20 cellular contexts compared by ENCODE assay signal in genomic region chr9:21653589-21653988, GRCh38.
DNase-seq lines count a peak whose midpoint lies in the region; ATAC-seq, FAIRE-seq and TF ChIP-seq lines count a peak whose summit lies in the region.
"Had no signal": no experiment of that assay in that cellular context is flagged by ENCODE, and none has a peak within 500 bp of the region (broad histone marks: within the 10 kb centered on the region; RNA-seq: fewer than 3 reads in every experiment).

No MANE protein-coding gene starts in this region.

- in situ Hi-C loops in HepG2 (cut with HindIII; ENCODE audit: extremely low pct_ligation_motif_present, low pct_unique_long_range_greater_than_20kb) (no loop called here), IMR-90 (cut with MboI; ENCODE audit: low sequenced_read_pairs) (loop anchor here (10.0 to 25.0 kb wide), 3 partner anchors 59 to 316 kb away; partner anchors contain the start of gene KLHL9)

- no peaks in the 10 kb centered on the region for H3K36me3 ChIP-seq in HepG2 (replicated peaks in 1 of 2; ENCODE audit: control insufficient read depth in 1 of 2, insufficient read depth in 2 of 2, low read length in 2 of 2)
- no peaks in the 10 kb centered on the region for H3K36me3 ChIP-seq in right lobe of liver
- no peaks in the 10 kb centered on the region for H3K36me3 ChIP-seq in IMR-90 (ENCODE audit: control insufficient read depth, insufficient read depth, low read length)
- H3K36me3 ChIP-seq: BE2C, BLaER1 had no signal

- H3K9ac ChIP-seq in HepG2 (ENCODE audit: insufficient read depth, low read depth, low read length) (no peak overlapping the region), IMR-90 (ENCODE audit: low read depth, low read length) (no peak overlapping the region)
- H3K9ac ChIP-seq: BLaER1 had no signal

- H3K4me3 ChIP-seq in HepG2 (replicated peaks in 1 of 3; ENCODE audit: insufficient read depth in 1 of 3, low read depth in 2 of 3, low read length in 3 of 3) (no peak overlapping the region), right lobe of liver (no peak overlapping the region), IMR-90 (ENCODE audit: insufficient read depth, low read depth, low read length) (no peak overlapping the region)
- H3K4me3 ChIP-seq: BLaER1 had no signal

- dilution Hi-C loops in IMR-90 (cut with HindIII; ENCODE audit: low sequenced_read_pairs, unreplicated experiment) = no loop called here

- H3K4me2 ChIP-seq in HepG2 (ENCODE audit: low read depth, low read length) (no peak overlapping the region), IMR-90 (ENCODE audit: low read depth, low read length) (no peak overlapping the region)
- H3K4me2 ChIP-seq: BLaER1 had no signal

- H2AFZ ChIP-seq in HepG2 (ENCODE audit: low read length) (no peak overlapping the region), IMR-90 (replicated peaks; ENCODE audit: low read length, poor library complexity) (no peak overlapping the region)

- TF ChIP-seq CTCF in HepG2 (CRISPR knock-in tag; IDR thresholded peaks at IDR 0.05) (no peak), right lobe of liver (IDR thresholded peaks at IDR 0.05) (no peak), IMR-90 (conservative IDR thresholded peaks at IDR 0.05; ENCODE audit: low read depth, low read length) (no peak)

- DNase-seq in HepG2 (ENCODE audit: low spot score) = no peak
- no peak for DNase-seq in right lobe of liver
- no peak for DNase-seq in IMR-90
- no peak for DNase-seq in C1 segment of cervical spinal cord (lab: John Stamatoyannopoulos, UW)
- no peak for DNase-seq in left colon
- DNase-seq: ACHN; BE2C; Caco-2; Calu3; CD4-positive, alpha-beta T cell; CD8-positive, alpha-beta T cell; DMS79 treated with DMSO at 0.1 percent for 48 hours; GF-D8 had no signal

- no peak overlapping the region for H3K18ac ChIP-seq in IMR-90 (ENCODE audit: low read depth, low read length)

- H3K56ac ChIP-seq in IMR-90 (ENCODE audit: extremely low read depth, insufficient read depth, low read length) = no peak overlapping the region

- no peaks in the 10 kb centered on the region for H3K79me1 ChIP-seq in IMR-90 (ENCODE audit: low read depth in 1 of 2, low read length in 2 of 2)

- H3K14ac ChIP-seq in IMR-90 (replicated peaks; ENCODE audit: low read depth, low read length) = no peak overlapping the region

- peaks cover 5% of the 10 kb centered on the region for H3K9me1 ChIP-seq in IMR-90 (ENCODE audit: insufficient read depth, low read length)

- TF ChIP-seq POLR2A in HepG2 (IDR thresholded peaks at IDR 0.05; ENCODE audit: insufficient read depth in 1 of 2, low read depth in 2 of 2, low read length in 2 of 2) (no peak), right lobe of liver (IDR thresholded peaks at IDR 0.05) (no peak), IMR-90 (IDR thresholded peaks at IDR 0.05; ENCODE audit: low read depth, low read length) (no peak)

- no peak overlapping the region for H2BK15ac ChIP-seq in IMR-90 (ENCODE audit: low read depth, low read length)

- H3K23ac ChIP-seq in IMR-90 (ENCODE audit: low read depth, low read length) = no peak overlapping the region

- no peak overlapping the region for H3K4ac ChIP-seq in IMR-90 (ENCODE audit: low read depth, low read length)

- H2BK20ac ChIP-seq in IMR-90 (ENCODE audit: low read depth, low read length) = no peak overlapping the region

- no peak for TF ChIP-seq EP300 in HepG2 (IDR thresholded peaks at IDR 0.05; ENCODE audit: low read depth in 2 of 2, low read length in 2 of 2)
- TF ChIP-seq EP300 in HepG2 (CRISPR knock-in tag; IDR thresholded peaks at IDR 0.05; ENCODE audit: borderline replicate concordance) = no peak

- no peak overlapping the region for H2BK120ac ChIP-seq in IMR-90 (ENCODE audit: low read depth, low read length)

- H3K9me3 ChIP-seq in HepG2 (ENCODE audit: low read length) (no peaks in the 10 kb centered on the region), right lobe of liver (no peaks in the 10 kb centered on the region), IMR-90 (ENCODE audit: control insufficient read depth, insufficient read depth, low read length) (no peaks in the 10 kb centered on the region)
- H3K9me3 ChIP-seq: BE2C, BLaER1, Caco-2 had no signal

- BruUV-seq in HepG2 (replicated peaks; lab: Mats Ljungman, UMichigan) (no TSS peak), IMR-90 (replicated peaks; lab: Mats Ljungman, UMichigan) (no TSS peak)

- no peaks in the 10 kb centered on the region for H3K79me2 ChIP-seq in HepG2 (ENCODE audit: insufficient read depth, low read length)

- no peak for TF ChIP-seq RAD21 in HepG2 (CRISPR knock-in tag; IDR thresholded peaks at IDR 0.05)
- no peak for TF ChIP-seq RAD21 in IMR-90 (IDR thresholded peaks at IDR 0.05; ENCODE audit: low read length)

- CTCF ChIA-PET in HepG2 (lab: Yijun Ruan, JAX; ENCODE audit: low intra/inter-chr PET ratio, low total read pairs) (no interaction called here), IMR-90 (lab: Yijun Ruan, JAX) (no interaction called here)

- WGBS in HepG2 (ENCODE audit: low lambda C conversion rate) = 3% methylated on average over 1 of the region's 1 CpG
- WGBS in right lobe of liver (ENCODE audit: insufficient coverage, low coverage, low lambda C conversion rate, missing lambda C conversion rate) = 41% methylated on average over 1 of the region's 1 CpG
- no CpG with 5 or more reads among the region's 1 CpG for WGBS in IMR-90 (ENCODE audit: extremely low coverage in 2 of 2, insufficient read length in 1 of 2), 2 experiments

- FAIRE-seq in HepG2 (lab: Jason Lieb, UNC) = no peak
- FAIRE-seq: D721Med, G401.6, GM12891, GM19239 had no signal

- POLR2A ChIA-PET in HepG2 (lab: Yijun Ruan, JAX) (no interaction called here), IMR-90 (lab: Charles Lee; ENCODE audit: unreplicated experiment) (no interaction called here)

- intact Hi-C loops in HepG2 (cut with micrococcal nuclease; ENCODE audit: unreplicated experiment) (no loop called here), right lobe of liver (cut with DNase I) (no loop called here), IMR-90 (cut with micrococcal nuclease) (no loop called here), left colon (cut with DNase I, micrococcal nuclease) (loop anchor here in 1 of 2 donors (5.0 kb wide), 1 partner anchor 126 kb away; no protein-coding TSS in a partner anchor)

- H3K27ac ChIP-seq in HepG2 (ENCODE audit: extremely low read length, insufficient read depth, low read length) (no peak overlapping the region), right lobe of liver (no peak overlapping the region), IMR-90 (ENCODE audit: insufficient read depth, low read length) (no peak overlapping the region)
- H3K27ac ChIP-seq: 22Rv1, BLaER1, C4-2B had no signal

- H2AK9ac ChIP-seq in IMR-90 (replicated peaks; ENCODE audit: low read depth, low read length, poor library complexity) = no peak overlapping the region

- H4K8ac ChIP-seq in IMR-90 (ENCODE audit: low read depth in 2 of 2, low read length in 2 of 2) = no peak overlapping the region

- H4K5ac ChIP-seq in IMR-90 (ENCODE audit: low read depth, low read length) = no peak overlapping the region

- ATAC-seq in HepG2 (no peak), right lobe of liver (no peak), IMR-90 (ENCODE audit: low read depth) (no peak), left colon (no peak)
- ATAC-seq: CD8-positive, alpha-beta T cell had no signal

- H3K27me3 ChIP-seq in HepG2 (ENCODE audit: control insufficient read depth in 1 of 2, insufficient read depth in 2 of 2, low read length in 2 of 2) = no peaks in the 10 kb centered on the region
- no peaks in the 10 kb centered on the region for H3K27me3 ChIP-seq in right lobe of liver
- H3K27me3 ChIP-seq in IMR-90 (ENCODE audit: control insufficient read depth, insufficient read depth, low read length) = no peaks in the 10 kb centered on the region
- H3K27me3 ChIP-seq: BLaER1 had no signal

- H3K4me1 ChIP-seq in HepG2 (ENCODE audit: insufficient read depth, low read length) = no peaks in the 10 kb centered on the region
- H3K4me1 ChIP-seq in right lobe of liver = no peaks in the 10 kb centered on the region
- peaks cover 8% of the 10 kb centered on the region for H3K4me1 ChIP-seq in IMR-90 (ENCODE audit: control insufficient read depth, insufficient read depth, low read length)
- H3K4me1 ChIP-seq: BE2C, BLaER1, Caco-2 had no signal

- no peak overlapping the region for H2AK5ac ChIP-seq in IMR-90 (ENCODE audit: low read depth, low read length)

- no peaks in the 10 kb centered on the region for H4K20me1 ChIP-seq in HepG2 (ENCODE audit: insufficient read depth, low read length)
- H4K20me1 ChIP-seq in IMR-90 (ENCODE audit: insufficient read depth, low read length) = no peaks in the 10 kb centered on the region
- H4K20me1 ChIP-seq: BLaER1 had no signal

- no peak overlapping the region for H2BK5ac ChIP-seq in IMR-90 (ENCODE audit: low read depth, low read length, poor library complexity, severe bottlenecking)

- no peak overlapping the region for H4K91ac ChIP-seq in IMR-90 (ENCODE audit: insufficient read depth, low read depth, low read length)

TF ChIP-seq in HepG2, 621 proteins besides CTCF, POLR2A, EP300 and RAD21:
- TF ChIP-seq MAFF (IDR thresholded peaks at IDR 0.05; ENCODE audit: low read depth, low read length) = peak; percentile 97
- no peak for TF ChIP-seq GABPB1 (CRISPR knock-in tag; IDR thresholded peaks at IDR 0.05)
- peak; percentile 95 to 98 for TF ChIP-seq MAFK (conservative IDR thresholded peaks at IDR 0.05 in 1 of 2, IDR thresholded peaks at IDR 0.05 in 1 of 2; ENCODE audit: low read length in 2 of 2)
TF ChIP-seq in HepG2: peak in this region for 2.

TF ChIP-seq in IMR-90, 13 proteins besides CTCF, POLR2A, EP300 and RAD21:
- no peak for TF ChIP-seq BHLHE40 (IDR thresholded peaks at IDR 0.05; ENCODE audit: low read depth, low read length)
- TF ChIP-seq MAFK (IDR thresholded peaks at IDR 0.05; ENCODE audit: low read depth, low read length) = peak; percentile 99
- no peak for TF ChIP-seq CHD1 (IDR thresholded peaks at IDR 0.05; ENCODE audit: low read depth, low read length)
- no peak for TF ChIP-seq SMC3 (IDR thresholded peaks at IDR 0.05; ENCODE audit: low read depth, low read length)
- no peak for TF ChIP-seq MAZ (IDR thresholded peaks at IDR 0.05; ENCODE audit: borderline replicate concordance, low read depth, low read length)
- no peak for TF ChIP-seq FOS (IDR thresholded peaks at IDR 0.05; ENCODE audit: low read depth, low read length)
- TF ChIP-seq MXI1 (IDR thresholded peaks at IDR 0.05; ENCODE audit: borderline replicate concordance, low read depth, low read length) = no peak
- TF ChIP-seq NFE2L2 (IDR thresholded peaks at IDR 0.05; ENCODE audit: low read depth, low read length) = no peak
TF ChIP-seq in IMR-90: peak in this region for 1.
